Comparison of ENCODE assay signal across 13 cellular contexts in genomic region chr7:12785473-12785872, GRCh38.
DNase-seq lines count a peak whose midpoint lies in the region; ATAC-seq, FAIRE-seq and TF ChIP-seq lines count a peak whose summit lies in the region.
"Had no signal": no experiment of that assay in that cellular context is flagged by ENCODE, and none has a peak within 500 bp of the region (broad histone marks: within the 10 kb centered on the region; RNA-seq: fewer than 3 reads in every experiment).

No MANE protein-coding gene starts in this region.

- TF ChIP-seq POLR2A in H54 (IDR thresholded peaks at IDR 0.05; ENCODE audit: low read depth, low read length) (no peak), K562 (conservative IDR thresholded peaks at IDR 0.05) (no peak)

- H4K20me1 ChIP-seq in K562 (replicated peaks; ENCODE audit: control insufficient read depth, insufficient read depth, low read length): no peaks in the 10 kb centered on the region
- H4K20me1 ChIP-seq: BLaER1 treated with 17β-estradiol and CSF1 and Interleukin-3, amounts not matched to agents 10 nM and 100 nM had no signal

- no peaks in the 10 kb centered on the region for H3K9me1 ChIP-seq in K562 (ENCODE audit: control insufficient read depth, insufficient read depth, low read length)

- no peaks in the 10 kb centered on the region for H3K36me3 ChIP-seq in K562 (ENCODE audit: control insufficient read depth, insufficient read depth, low read length)
- H3K36me3 ChIP-seq in mucosa of descending colon (ENCODE audit: low read depth): no peaks in the 10 kb centered on the region
- H3K36me3 ChIP-seq in small intestine (ENCODE audit: control insufficient read depth in 2 of 2, insufficient read depth in 2 of 2, low read length in 2 of 2): no peaks in the 10 kb centered on the region
- H3K36me3 ChIP-seq: BLaER1 treated with 17β-estradiol and CSF1 and Interleukin-3, amounts not matched to agents 10 nM and 100 nM had no signal

- H3K9ac ChIP-seq in K562 (ENCODE audit: insufficient read depth in 1 of 2, low read depth in 2 of 2, low read length in 2 of 2): no peak overlapping the region
- H3K9ac ChIP-seq: BLaER1 treated with 17β-estradiol and CSF1 and Interleukin-3, amounts not matched to agents 10 nM and 100 nM had no signal

- no peak overlapping the region for H3K4me3 ChIP-seq in K562
- no peak overlapping the region for H3K4me3 ChIP-seq in mucosa of descending colon
- no peak overlapping the region for H3K4me3 ChIP-seq in small intestine (ENCODE audit: low read depth in 1 of 2, low read length in 2 of 2)
- H3K4me3 ChIP-seq: BLaER1 treated with 17β-estradiol and CSF1 and Interleukin-3, amounts not matched to agents 10 nM and 100 nM had no signal

- FAIRE-seq in H54 (lab: Jason Lieb, UNC): peak; percentile 76
- FAIRE-seq in K562 (lab: Jason Lieb, UNC): peak; percentile 44
- FAIRE-seq in small intestine (lab: Jason Lieb, UNC): peak; percentile 47

- H3K4me1 ChIP-seq in K562 (replicated peaks in 1 of 2; ENCODE audit: control insufficient read depth in 2 of 2, insufficient read depth in 2 of 2, low read length in 2 of 2) (no peaks in the 10 kb centered on the region), mucosa of descending colon (ENCODE audit: low read depth) (no peaks in the 10 kb centered on the region), small intestine (ENCODE audit: control insufficient read depth in 2 of 2, insufficient read depth in 1 of 2, low read depth in 1 of 2, low read length in 1 of 2) (peaks cover 0 to 2% of the 10 kb centered on the region in 2 donors)

- no peak for ATAC-seq in K562
- peak; percentile 99 for ATAC-seq in mucosa of descending colon
- ATAC-seq in HG03196 (IDR thresholded peaks at IDR 0.05; ENCODE audit: unreplicated experiment): no peak
- ATAC-seq in GM18909 (IDR thresholded peaks at IDR 0.05; ENCODE audit: poor library complexity, unreplicated experiment): no peak
- ATAC-seq in GM19328 (IDR thresholded peaks at IDR 0.05; ENCODE audit: unreplicated experiment): no peak

- no peak for TF ChIP-seq EP300 in K562 (IDR thresholded peaks at IDR 0.05; ENCODE audit: low read length)

- DNase-seq in H54 (ENCODE audit: insufficient read length, low spot score): no peak
- no peak for DNase-seq in K562 (ENCODE audit: extremely low read depth in 1 of 4, low spot score in 3 of 4)
- DNase-seq in mucosa of descending colon: no peak
- peak; percentile 85 for DNase-seq in small intestine
- DNase-seq: ACHN; CD4-positive, CD25-positive, alpha-beta regulatory T cell; DMS53; GF-D8; H7 had no signal

- TF ChIP-seq CTCF in K562 (IDR thresholded peaks at IDR 0.05 in 2 of 3, conservative IDR thresholded peaks at IDR 0.05 in 1 of 3; ENCODE audit: insufficient read depth in 2 of 3, low read depth in 1 of 3, low read length in 3 of 3): no peak
- no peak for TF ChIP-seq CTCF in mucosa of descending colon (IDR thresholded peaks at IDR 0.05)

- intact Hi-C loops in K562 (cut with micrococcal nuclease) (no loop called here), mucosa of descending colon (cut with DNase I, micrococcal nuclease) (no loop called here)

- no peak for TF ChIP-seq RAD21 in K562 (CRISPR knock-in tag; conservative IDR thresholded peaks at IDR 0.05 in 1 of 2, IDR thresholded peaks at IDR 0.05 in 1 of 2)

- no peaks in the 10 kb centered on the region; the same call in 1 of the 2 replicates for H3K9me3 ChIP-seq in K562 (replicated peaks; ENCODE audit: control insufficient read depth, insufficient read depth, low read depth, low read length)
- no peaks in the 10 kb centered on the region for H3K9me3 ChIP-seq in mucosa of descending colon
- no peaks in the 10 kb centered on the region for H3K9me3 ChIP-seq in small intestine (ENCODE audit: control insufficient read depth, low read depth)
- H3K9me3 ChIP-seq: BLaER1 treated with 17β-estradiol and CSF1 and Interleukin-3, amounts not matched to agents 10 nM and 100 nM had no signal

- H3K27me3 ChIP-seq in K562 (ENCODE audit: control insufficient read depth in 2 of 2, insufficient read depth in 2 of 2, low read length in 2 of 2): no peaks in the 10 kb centered on the region
- H3K27me3 ChIP-seq in small intestine (ENCODE audit: control insufficient read depth in 2 of 2, insufficient read depth in 2 of 2, low read length in 2 of 2): no peaks in the 10 kb centered on the region
- H3K27me3 ChIP-seq: BLaER1 treated with 17β-estradiol and CSF1 and Interleukin-3, amounts not matched to agents 10 nM and 100 nM had no signal

- BruUV-seq in K562 (replicated peaks; lab: Mats Ljungman, UMichigan): no TSS peak

- no peak overlapping the region for H3K4me2 ChIP-seq in K562 (ENCODE audit: insufficient read depth, low read length)
- H3K4me2 ChIP-seq: BLaER1 treated with 17β-estradiol and CSF1 and Interleukin-3, amounts not matched to agents 10 nM and 100 nM had no signal

- WGBS in K562 (ENCODE audit: insufficient coverage, low coverage, missing lambda C conversion rate): 67% methylated on average over 4 of the region's 4 CpGs
- 25 to 62% (median 36%) methylated on average over 4 of the region's 4 CpGs for WGBS in small intestine, 3 donors

- POLR2A ChIA-PET in K562 (lab: Yijun Ruan, JAX): interaction anchor here (0.6 kb wide), 1 partner anchor 1212 kb away, joined by 3 read pairs; no protein-coding TSS in a partner anchor

- no peaks in the 10 kb centered on the region for H3K79me2 ChIP-seq in K562 (ENCODE audit: control insufficient read depth, insufficient read depth, low read length)

- H3K27ac ChIP-seq in K562 (ENCODE audit: extremely low read depth, low read depth, low read length) (no peak overlapping the region), small intestine (ENCODE audit: low read depth in 1 of 2, low read length in 1 of 2) (peak overlapping the region; percentile 89)
- H3K27ac ChIP-seq: BLaER1 treated with 17β-estradiol and CSF1 and Interleukin-3, amounts not matched to agents 10 nM and 100 nM had no signal

- CTCF ChIA-PET in K562 (lab: Yijun Ruan, JAX; ENCODE audit: low intra/inter-chr PET ratio): no interaction called here

- H2AFZ ChIP-seq in K562 (ENCODE audit: low read depth, low read length): peak overlapping the region; percentile 43; the same call in 1 of the 2 replicates

- in situ Hi-C loops in K562 (cut with MboI): no loop called here

TF ChIP-seq in K562, 482 proteins besides CTCF, POLR2A, EP300 and RAD21 (continues in another document):
- TF ChIP-seq ZNF197 (CRISPR knock-in tag; IDR thresholded peaks at IDR 0.05; ENCODE audit: low read depth): no peak
- TF ChIP-seq CUX1 (CRISPR knock-in tag; IDR thresholded peaks at IDR 0.05): no peak
- TF ChIP-seq ZNF551 (CRISPR knock-in tag; IDR thresholded peaks at IDR 0.05): no peak
- no peak for TF ChIP-seq EZH2 (IDR thresholded peaks at IDR 0.05; ENCODE audit: borderline replicate concordance, low read depth, low read length)
